15 cellular contexts compared by ENCODE assay signal in the genomic region with DNA sequence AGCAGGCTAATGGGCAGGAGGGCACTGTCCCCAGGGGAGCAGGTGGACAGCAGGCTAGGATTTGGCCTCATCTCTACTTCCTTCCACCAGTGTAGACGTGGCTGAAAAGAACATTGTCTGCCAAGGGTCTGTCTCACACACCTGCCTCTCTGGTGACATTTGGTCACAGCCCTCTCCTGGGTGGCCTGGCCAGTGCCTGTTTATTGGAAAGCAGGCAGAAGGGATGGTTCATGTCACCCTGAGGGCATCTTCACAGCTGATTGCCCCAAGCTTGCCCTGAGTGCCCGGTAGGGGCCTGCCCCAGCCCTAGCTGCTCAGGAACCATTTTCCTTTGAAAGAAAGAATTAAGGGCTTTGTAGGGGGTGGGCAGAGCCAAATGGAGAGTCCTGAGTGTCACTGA.
"Had no signal": no experiment of that assay in that cellular context is flagged by ENCODE, and none has a peak within 500 bp of the region (broad histone marks: within the 10 kb centered on the region; RNA-seq: fewer than 3 reads in every experiment).

No MANE protein-coding gene starts in this region.

- H3K4me3 Mint-ChIP-seq: naive thymus-derived CD4-positive, alpha-beta T cell; nephron progenitor cell; stimulated activated naive CD8-positive, alpha-beta T cell treated with anti-CD3 and anti-CD28 coated beads, Interleukin-15, Interleukin-2, amounts not matched to agents 100 ng/mL and 50 ng/mL, for 24 hours had no signal

- H3K4me2 ChIP-seq: hepatocyte, smooth muscle cell had no signal

- H2AFZ ChIP-seq: hepatocyte had no signal

- H3K27me3 Mint-ChIP-seq: naive thymus-derived CD4-positive, alpha-beta T cell had no signal

- H3K36me3 ChIP-seq: thoracic aorta had no signal

- H3K4me3 ChIP-seq: coronary artery, hepatocyte, smooth muscle cell, thoracic aorta had no signal

- H3K27me3 ChIP-seq: hepatocyte had no signal

- H3K9me3 ChIP-seq: thoracic aorta had no signal

- H3K36me3 Mint-ChIP-seq: naive thymus-derived CD4-positive, alpha-beta T cell had no signal

- H3K79me2 ChIP-seq: hepatocyte had no signal

- H3K9me3 Mint-ChIP-seq: naive thymus-derived CD4-positive, alpha-beta T cell; nephron progenitor cell; stimulated activated naive CD8-positive, alpha-beta T cell treated with anti-CD3 and anti-CD28 coated beads, Interleukin-15, Interleukin-2, amounts not matched to agents 100 ng/mL and 50 ng/mL, for 24 hours had no signal

- H3K27ac ChIP-seq: coronary artery, hepatocyte, thoracic aorta had no signal

- H3K27ac Mint-ChIP-seq: naive thymus-derived CD4-positive, alpha-beta T cell; nephron progenitor cell; progenitor cell of endocrine pancreas; stimulated activated naive CD8-positive, alpha-beta T cell treated with anti-CD3 and anti-CD28 coated beads, Interleukin-15, Interleukin-2, amounts not matched to agents 100 ng/mL and 50 ng/mL, for 24 hours had no signal

- H3K4me1 Mint-ChIP-seq: naive thymus-derived CD4-positive, alpha-beta T cell had no signal

- DNase-seq: cerebellar nuclear complex; effector CD8-positive, alpha-beta T cell; foreskin melanocyte; mesendoderm; naive thymus-derived CD4-positive, alpha-beta T cell; nephron progenitor cell; stimulated activated CD4-positive, alpha-beta T cell treated with anti-CD3 and anti-CD28 coated beads, Interleukin-2, amount 100 ng/mL, for 48 hours; trophoblast cell had no signal

- ATAC-seq: naive thymus-derived CD4-positive, alpha-beta T cell; right cardiac atrium had no signal
